ENCODE assay signal across 15 cellular contexts in the genomic region with DNA sequence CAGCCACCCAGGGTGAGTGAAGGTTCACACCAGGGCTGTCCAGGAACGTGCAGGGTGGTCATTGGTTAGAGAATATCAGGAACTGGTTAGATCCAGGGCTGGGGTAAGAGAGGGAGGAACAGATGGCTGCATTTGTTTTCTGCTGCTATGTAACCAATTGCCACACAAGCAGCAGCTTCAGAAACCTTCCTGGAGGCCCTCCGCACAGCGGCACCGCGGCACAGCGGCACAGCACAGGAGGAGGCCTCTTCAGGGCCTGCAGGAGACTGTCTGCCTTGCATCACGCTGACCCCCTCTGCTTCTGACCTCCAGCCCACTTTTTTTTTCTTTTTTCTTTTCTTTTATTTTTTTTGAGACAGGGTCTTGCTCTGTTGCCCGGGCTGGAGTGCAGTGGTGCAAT.
"Had no signal": no experiment of that assay in that cellular context is flagged by ENCODE, and none has a peak within 500 bp of the region (broad histone marks: within the 10 kb centered on the region; RNA-seq: fewer than 3 reads in every experiment).

No MANE protein-coding gene starts in this region.

- ATAC-seq: PC-3 had no signal

- DNase-seq: activated CD4-positive, alpha-beta T cell treated with anti-CD3 and anti-CD28 coated beads for 4 hours; activated CD8-positive, alpha-beta T cell treated with anti-CD3 and anti-CD28 coated beads for 36 hours; activated effector memory CD4-positive, alpha-beta T cell treated with Interleukin-2 at 50 U/mL for 16 hours; activated naive CD4-positive, alpha-beta T cell; activated T-cell treated with anti-CD3 and anti-CD28 coated beads, Interleukin-2, amount 50 U/mL, for 24 hours; aorta; central memory CD4-positive, alpha-beta T cell; KG1; NCI-H1092; NCI-H2029 treated with DMSO at 0.1 percent for 48 hours; NCI-H2227 treated with DMSO at 0.1 percent for 48 hours; NCI-H510A; NCI-H69; PC-3; SHP77 treated with DMSO at 0.1 percent for 48 hours had no signal
